1 cellular context compared by ENCODE assay signal in genomic region chr2:20998972-20999905, GRCh38.
TF ChIP-seq lines count a peak whose summit lies in the region.

No MANE protein-coding gene starts in this region.

TF ChIP-seq in HepG2, 621 proteins besides CTCF, POLR2A, EP300 and RAD21 (continued from another document and continues in another):
- TF ChIP-seq USF2 (IDR thresholded peaks at IDR 0.05; ENCODE audit: low read depth, low read length), result peak; percentile 33; the same call in 1 of the 2 replicates
- 0 out of 2 replicates have a peak, but pooled peaks have one; percentile 38 for TF ChIP-seq USF2 (CRISPR knock-in tag; IDR thresholded peaks at IDR 0.05; ENCODE audit: borderline replicate concordance)
- no peak for TF ChIP-seq GTF2F1 (IDR thresholded peaks at IDR 0.05; ENCODE audit: low read length)
- no peak for TF ChIP-seq RFX1 (IDR thresholded peaks at IDR 0.05)
- TF ChIP-seq, protein P1, sequence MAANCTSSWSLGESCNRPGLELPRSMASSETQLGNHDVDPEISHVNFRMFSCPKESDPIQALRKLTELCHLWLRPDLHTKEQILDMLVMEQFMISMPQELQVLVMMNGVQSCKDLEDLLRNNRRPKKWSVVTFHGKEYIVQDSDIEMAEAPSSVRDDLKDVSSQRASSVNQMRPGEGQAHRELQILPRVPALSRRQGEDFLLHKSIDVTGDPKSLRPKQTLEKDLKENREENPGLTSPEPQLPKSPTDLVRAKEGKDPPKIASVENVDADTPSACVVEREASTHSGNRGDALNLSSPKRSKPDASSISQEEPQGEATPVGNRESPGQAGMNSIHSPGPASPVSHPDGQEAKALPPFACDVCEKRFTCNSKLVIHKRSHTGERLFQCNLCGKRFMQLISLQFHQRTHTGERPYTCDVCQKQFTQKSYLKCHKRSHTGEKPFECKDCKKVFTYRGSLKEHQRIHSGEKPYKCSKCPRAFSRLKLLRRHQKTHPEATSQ (CRISPR knock-in tag; IDR thresholded peaks at IDR 0.05; ENCODE audit: borderline replicate concordance), result no peak
- TF ChIP-seq KAT2B (IDR thresholded peaks at IDR 0.05; ENCODE audit: borderline replicate concordance, low read depth, low read length), result no peak
- TF ChIP-seq KMT2B (CRISPR knock-in tag; IDR thresholded peaks at IDR 0.05), result no peak
- no peak for TF ChIP-seq ZNF776 (CRISPR knock-in tag; IDR thresholded peaks at IDR 0.05)
- TF ChIP-seq SETDB1 (CRISPR knock-in tag; IDR thresholded peaks at IDR 0.05; ENCODE audit: borderline replicate concordance), result peak; percentile 62; the same call in 1 of the 2 replicates
- TF ChIP-seq, protein P2, sequence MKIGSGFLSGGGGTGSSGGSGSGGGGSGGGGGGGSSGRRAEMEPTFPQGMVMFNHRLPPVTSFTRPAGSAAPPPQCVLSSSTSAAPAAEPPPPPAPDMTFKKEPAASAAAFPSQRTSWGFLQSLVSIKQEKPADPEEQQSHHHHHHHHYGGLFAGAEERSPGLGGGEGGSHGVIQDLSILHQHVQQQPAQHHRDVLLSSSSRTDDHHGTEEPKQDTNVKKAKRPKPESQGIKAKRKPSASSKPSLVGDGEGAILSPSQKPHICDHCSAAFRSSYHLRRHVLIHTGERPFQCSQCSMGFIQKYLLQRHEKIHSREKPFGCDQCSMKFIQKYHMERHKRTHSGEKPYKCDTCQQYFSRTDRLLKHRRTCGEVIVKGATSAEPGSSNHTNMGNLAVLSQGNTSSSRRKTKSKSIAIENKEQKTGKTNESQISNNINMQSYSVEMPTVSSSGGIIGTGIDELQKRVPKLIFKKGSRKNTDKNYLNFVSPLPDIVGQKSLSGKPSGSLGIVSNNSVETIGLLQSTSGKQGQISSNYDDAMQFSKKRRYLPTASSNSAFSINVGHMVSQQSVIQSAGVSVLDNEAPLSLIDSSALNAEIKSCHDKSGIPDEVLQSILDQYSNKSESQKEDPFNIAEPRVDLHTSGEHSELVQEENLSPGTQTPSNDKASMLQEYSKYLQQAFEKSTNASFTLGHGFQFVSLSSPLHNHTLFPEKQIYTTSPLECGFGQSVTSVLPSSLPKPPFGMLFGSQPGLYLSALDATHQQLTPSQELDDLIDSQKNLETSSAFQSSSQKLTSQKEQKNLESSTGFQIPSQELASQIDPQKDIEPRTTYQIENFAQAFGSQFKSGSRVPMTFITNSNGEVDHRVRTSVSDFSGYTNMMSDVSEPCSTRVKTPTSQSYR (CRISPR knock-in tag; IDR thresholded peaks at IDR 0.05; ENCODE audit: borderline replicate concordance), result no peak
- TF ChIP-seq SALL2 (CRISPR knock-in tag; IDR thresholded peaks at IDR 0.05), result no peak
- no peak for TF ChIP-seq DNMT3B (CRISPR knock-in tag; conservative IDR thresholded peaks at IDR 0.05)
- TF ChIP-seq, protein P3, sequence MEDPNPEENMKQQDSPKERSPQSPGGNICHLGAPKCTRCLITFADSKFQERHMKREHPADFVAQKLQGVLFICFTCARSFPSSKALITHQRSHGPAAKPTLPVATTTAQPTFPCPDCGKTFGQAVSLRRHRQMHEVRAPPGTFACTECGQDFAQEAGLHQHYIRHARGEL (CRISPR knock-in tag; IDR thresholded peaks at IDR 0.05), result no peak
- no peak for TF ChIP-seq LCORL (IDR thresholded peaks at IDR 0.05)
- TF ChIP-seq LCORL (CRISPR knock-in tag; IDR thresholded peaks at IDR 0.05), result peak; percentile 9; the same call in 1 of the 2 replicates
- no peak for TF ChIP-seq ZBTB21 (CRISPR knock-in tag; IDR thresholded peaks at IDR 0.05)
- TF ChIP-seq, protein P4, sequence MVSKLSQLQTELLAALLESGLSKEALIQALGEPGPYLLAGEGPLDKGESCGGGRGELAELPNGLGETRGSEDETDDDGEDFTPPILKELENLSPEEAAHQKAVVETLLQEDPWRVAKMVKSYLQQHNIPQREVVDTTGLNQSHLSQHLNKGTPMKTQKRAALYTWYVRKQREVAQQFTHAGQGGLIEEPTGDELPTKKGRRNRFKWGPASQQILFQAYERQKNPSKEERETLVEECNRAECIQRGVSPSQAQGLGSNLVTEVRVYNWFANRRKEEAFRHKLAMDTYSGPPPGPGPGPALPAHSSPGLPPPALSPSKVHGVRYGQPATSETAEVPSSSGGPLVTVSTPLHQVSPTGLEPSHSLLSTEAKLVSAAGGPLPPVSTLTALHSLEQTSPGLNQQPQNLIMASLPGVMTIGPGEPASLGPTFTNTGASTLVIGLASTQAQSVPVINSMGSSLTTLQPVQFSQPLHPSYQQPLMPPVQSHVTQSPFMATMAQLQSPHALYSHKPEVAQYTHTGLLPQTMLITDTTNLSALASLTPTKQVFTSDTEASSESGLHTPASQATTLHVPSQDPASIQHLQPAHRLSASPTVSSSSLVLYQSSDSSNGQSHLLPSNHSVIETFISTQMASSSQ (IDR thresholded peaks at IDR 0.05; ENCODE audit: low read depth), result no peak
- TF ChIP-seq, protein P4 (CRISPR knock-in tag; IDR thresholded peaks at IDR 0.05; ENCODE audit: borderline replicate concordance), result no peak
- TF ChIP-seq ZZZ3 (CRISPR knock-in tag; IDR thresholded peaks at IDR 0.05; ENCODE audit: borderline replicate concordance), result no peak
- TF ChIP-seq ZNF839 (CRISPR knock-in tag; IDR thresholded peaks at IDR 0.05; ENCODE audit: borderline replicate concordance), result no peak
- no peak for TF ChIP-seq ZSCAN9 (CRISPR knock-in tag; IDR thresholded peaks at IDR 0.05; ENCODE audit: borderline replicate concordance)
- no peak for TF ChIP-seq ZBTB20 (CRISPR knock-in tag; IDR thresholded peaks at IDR 0.05; ENCODE audit: borderline replicate concordance, low read depth)
- 0 out of 2 replicates have a peak, but pooled peaks have one; percentile 15 for TF ChIP-seq ZNF784 (CRISPR knock-in tag; IDR thresholded peaks at IDR 0.05; ENCODE audit: borderline replicate concordance)
- peak; percentile 13; the same call in 1 of the 2 replicates for TF ChIP-seq GFI1 (CRISPR knock-in tag; IDR thresholded peaks at IDR 0.05; ENCODE audit: borderline replicate concordance)
- no peak for TF ChIP-seq HNRNPL (IDR thresholded peaks at IDR 0.05; ENCODE audit: low read depth, low read length)
- TF ChIP-seq ZNF672 (CRISPR knock-in tag; IDR thresholded peaks at IDR 0.05), result no peak; the same call in 1 of the 2 replicates
- 0 out of 2 replicates have a peak, but pooled peaks have one; percentile 21 for TF ChIP-seq CSRNP1 (CRISPR knock-in tag; IDR thresholded peaks at IDR 0.05)
- peak; percentile 87 for TF ChIP-seq POLR2AphosphoS5 (IDR thresholded peaks at IDR 0.05; ENCODE audit: low read depth, low read length)
- TF ChIP-seq MXD3 (CRISPR knock-in tag; IDR thresholded peaks at IDR 0.05), result no peak
- TF ChIP-seq NCOA1 (CRISPR knock-in tag; IDR thresholded peaks at IDR 0.05), result peak; percentile 68; the same call in 1 of the 2 replicates
- peak; percentile 45 for TF ChIP-seq AGO1 (IDR thresholded peaks at IDR 0.05; ENCODE audit: low read depth, low read length, poor library complexity, severe bottlenecking)
- TF ChIP-seq, protein P5, sequence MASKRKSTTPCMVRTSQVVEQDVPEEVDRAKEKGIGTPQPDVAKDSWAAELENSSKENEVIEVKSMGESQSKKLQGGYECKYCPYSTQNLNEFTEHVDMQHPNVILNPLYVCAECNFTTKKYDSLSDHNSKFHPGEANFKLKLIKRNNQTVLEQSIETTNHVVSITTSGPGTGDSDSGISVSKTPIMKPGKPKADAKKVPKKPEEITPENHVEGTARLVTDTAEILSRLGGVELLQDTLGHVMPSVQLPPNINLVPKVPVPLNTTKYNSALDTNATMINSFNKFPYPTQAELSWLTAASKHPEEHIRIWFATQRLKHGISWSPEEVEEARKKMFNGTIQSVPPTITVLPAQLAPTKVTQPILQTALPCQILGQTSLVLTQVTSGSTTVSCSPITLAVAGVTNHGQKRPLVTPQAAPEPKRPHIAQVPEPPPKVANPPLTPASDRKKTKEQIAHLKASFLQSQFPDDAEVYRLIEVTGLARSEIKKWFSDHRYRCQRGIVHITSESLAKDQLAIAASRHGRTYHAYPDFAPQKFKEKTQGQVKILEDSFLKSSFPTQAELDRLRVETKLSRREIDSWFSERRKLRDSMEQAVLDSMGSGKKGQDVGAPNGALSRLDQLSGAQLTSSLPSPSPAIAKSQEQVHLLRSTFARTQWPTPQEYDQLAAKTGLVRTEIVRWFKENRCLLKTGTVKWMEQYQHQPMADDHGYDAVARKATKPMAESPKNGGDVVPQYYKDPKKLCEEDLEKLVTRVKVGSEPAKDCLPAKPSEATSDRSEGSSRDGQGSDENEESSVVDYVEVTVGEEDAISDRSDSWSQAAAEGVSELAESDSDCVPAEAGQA (IDR thresholded peaks at IDR 0.05; ENCODE audit: low read depth), result no peak
- TF ChIP-seq, protein P5 (CRISPR knock-in tag; IDR thresholded peaks at IDR 0.05; ENCODE audit: borderline replicate concordance), result no peak
- no peak for TF ChIP-seq NR2F6 (IDR thresholded peaks at IDR 0.05)
- TF ChIP-seq NR2F6 (CRISPR knock-in tag; IDR thresholded peaks at IDR 0.05), result no peak; the same call in 1 of the 2 replicates
- no peak for TF ChIP-seq RBM39 (IDR thresholded peaks at IDR 0.05; ENCODE audit: low read depth, low read length, poor library complexity, severe bottlenecking)
